Comparison of ENCODE assay signal across 9 cellular contexts in the genomic region with DNA sequence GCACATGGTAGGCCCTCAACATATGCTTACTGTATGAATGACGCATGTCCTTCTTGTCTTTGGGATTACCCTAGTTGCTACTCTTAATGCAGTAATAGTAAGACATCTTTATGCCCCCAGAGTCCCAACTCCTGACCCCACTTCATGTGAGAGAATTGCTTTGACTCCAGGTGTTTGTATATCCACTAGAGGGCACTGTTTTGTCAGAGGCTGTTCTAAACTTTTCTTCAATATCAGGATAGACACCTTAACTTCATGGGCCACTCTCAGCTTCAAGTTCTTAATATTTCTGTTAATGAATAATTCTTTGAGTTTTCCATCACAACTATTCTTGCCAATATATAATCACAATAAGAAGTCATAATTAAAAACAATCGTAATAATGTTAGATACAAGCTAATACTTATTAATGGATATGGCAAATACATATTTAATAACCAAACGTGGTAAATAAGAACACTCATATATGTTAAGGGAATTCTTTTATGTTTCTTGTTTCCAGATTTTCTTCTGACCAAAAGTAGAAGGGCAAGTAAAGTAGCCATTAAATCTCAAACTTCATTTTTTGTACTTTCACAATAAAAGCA.
DNase-seq lines count a peak whose midpoint lies in the region; ATAC-seq and TF ChIP-seq lines count a peak whose summit lies in the region.
"Had no signal": no experiment of that assay in that cellular context is flagged by ENCODE, and none has a peak within 500 bp of the region (broad histone marks: within the 10 kb centered on the region; RNA-seq: fewer than 3 reads in every experiment).

No MANE protein-coding gene starts in this region.

- no peaks in the 10 kb centered on the region for H3K36me3 Mint-ChIP-seq in activated T-helper 17 cell treated with anti-CD3 and anti-CD28 coated beads, Interleukin-2, amount 50 U/mL, for 72 hours (ENCODE audit: low read depth)

- no peak overlapping the region for H3K4me3 Mint-ChIP-seq in activated T-helper 17 cell treated with anti-CD3 and anti-CD28 coated beads, Interleukin-2, amount 50 U/mL, for 72 hours

- no peak overlapping the region for H2BK15ac ChIP-seq in mesendoderm (replicated peaks; ENCODE audit: low read depth)

- no peaks in the 10 kb centered on the region for H3K79me1 ChIP-seq in mesendoderm (ENCODE audit: low read length)

- no peak overlapping the region for H4K8ac ChIP-seq in mesendoderm (ENCODE audit: low read depth, low read length)

- no peak overlapping the region for H3K4me2 ChIP-seq in mesendoderm (ENCODE audit: low read length)
- H3K4me2 ChIP-seq: BLaER1 treated with 17β-estradiol and CSF1 and Interleukin-3, amounts not matched to agents 10 nM and 100 nM had no signal

- no CpG with 5 or more reads among the region's 3 CpGs for WGBS in mesendoderm (ENCODE audit: extremely low coverage, insufficient coverage, low lambda C conversion rate)

- H2AK5ac ChIP-seq in mesendoderm (ENCODE audit: low read length): no peak overlapping the region

- no peak overlapping the region for H2BK120ac ChIP-seq in mesendoderm (ENCODE audit: low read depth, low read length)

- peaks cover 5% of the 10 kb centered on the region for H3K27me3 Mint-ChIP-seq in activated T-helper 17 cell treated with anti-CD3 and anti-CD28 coated beads, Interleukin-2, amount 50 U/mL, for 72 hours

- no peaks in the 10 kb centered on the region for H3K4me1 ChIP-seq in mesendoderm (ENCODE audit: control insufficient read depth, low read depth, low read length)
- H3K4me1 ChIP-seq: BLaER1 treated with 17β-estradiol and CSF1 and Interleukin-3, amounts not matched to agents 10 nM and 100 nM had no signal

- peak; percentile 82 for ATAC-seq in HG03159 (IDR thresholded peaks at IDR 0.05; ENCODE audit: unreplicated experiment)
- no peak for ATAC-seq in activated T-helper 17 cell treated with anti-CD3 and anti-CD28 coated beads, Interleukin-2, amount 50 U/mL, for 72 hours (replicated peaks)

- H3K23ac ChIP-seq in mesendoderm (ENCODE audit: low read length): no peak overlapping the region

- H3K56ac ChIP-seq in mesendoderm (ENCODE audit: low read length): no peak overlapping the region

- H3K79me2 ChIP-seq in mesendoderm (ENCODE audit: control insufficient read depth, insufficient read depth, low read length): no peaks in the 10 kb centered on the region

- H3K27me3 ChIP-seq in mesendoderm (ENCODE audit: insufficient read depth, low read length, poor library complexity): no peaks in the 10 kb centered on the region
- H3K27me3 ChIP-seq: BLaER1 treated with 17β-estradiol and CSF1 and Interleukin-3, amounts not matched to agents 10 nM and 100 nM had no signal

- H3K4ac ChIP-seq in mesendoderm (ENCODE audit: low read depth, low read length): no peak overlapping the region

- peaks cover 13% of the 10 kb centered on the region for H3K9me3 Mint-ChIP-seq in activated T-helper 17 cell treated with anti-CD3 and anti-CD28 coated beads, Interleukin-2, amount 50 U/mL, for 72 hours

- DNase-seq in NCI-H2227 (lab: John Stamatoyannopoulos, UW; ENCODE audit: unreplicated experiment): peak; percentile 28
- DNase-seq in NCI-H2227 treated with DMSO at 0.1 percent for 48 hours (lab: John Stamatoyannopoulos, UW): no peak
- peak; percentile 35 for DNase-seq in NCI-H748 (lab: John Stamatoyannopoulos, UW; ENCODE audit: unreplicated experiment)
- DNase-seq in cardiac fibroblast (ENCODE audit: low read depth in 2 of 2): peak; percentile 25 to 46
- peak; percentile 47 for DNase-seq in mesendoderm
- DNase-seq in cerebellar nuclear complex (lab: John Stamatoyannopoulos, UW): no peak

- no peak overlapping the region for H4K5ac ChIP-seq in mesendoderm (ENCODE audit: low read length)

- H3K4me3 ChIP-seq in cardiac fibroblast (replicated peaks in 1 of 2; ENCODE audit: low read depth in 2 of 2, low read length in 2 of 2) (no peak overlapping the region), mesendoderm (ENCODE audit: low read length) (no peak overlapping the region)
- H3K4me3 ChIP-seq: BLaER1 treated with 17β-estradiol and CSF1 and Interleukin-3, amounts not matched to agents 10 nM and 100 nM had no signal

- no peak overlapping the region for H2BK5ac ChIP-seq in mesendoderm (ENCODE audit: low read length)

- H3K18ac ChIP-seq in mesendoderm (ENCODE audit: low read length): no peak overlapping the region

- peak; percentile 66 for TF ChIP-seq CTCF in cardiac fibroblast (IDR thresholded peaks at IDR 0.05; ENCODE audit: low read depth, low read length)

- no peak overlapping the region for H3K9ac ChIP-seq in mesendoderm (ENCODE audit: low read length)
- H3K9ac ChIP-seq: BLaER1 treated with 17β-estradiol and CSF1 and Interleukin-3, amounts not matched to agents 10 nM and 100 nM had no signal

- H3K36me3 ChIP-seq in mesendoderm (ENCODE audit: control insufficient read depth, insufficient read depth, low read length): no peaks in the 10 kb centered on the region
- H3K36me3 ChIP-seq: BLaER1 treated with 17β-estradiol and CSF1 and Interleukin-3, amounts not matched to agents 10 nM and 100 nM had no signal

- no peak overlapping the region for H3K27ac ChIP-seq in mesendoderm (ENCODE audit: low read depth, low read length)
- H3K27ac ChIP-seq: BLaER1 treated with 17β-estradiol and CSF1 and Interleukin-3, amounts not matched to agents 10 nM and 100 nM had no signal

- H3K4me1 Mint-ChIP-seq in activated T-helper 17 cell treated with anti-CD3 and anti-CD28 coated beads, Interleukin-2, amount 50 U/mL, for 72 hours: no peaks in the 10 kb centered on the region

- no peak overlapping the region for H3K27ac Mint-ChIP-seq in activated T-helper 17 cell treated with anti-CD3 and anti-CD28 coated beads, Interleukin-2, amount 50 U/mL, for 72 hours

Comparison
In these comparisons a context has a peak if more than half of its experiments do, and no peak if none do; other contexts are left out.
1. DNase-seq: peak in NCI-H2227 (single experiment), NCI-H748 (single experiment), cardiac fibroblast (2 of 2) and mesendoderm (single experiment); none in NCI-H2227 treated with DMSO at 0.1 percent for 48 hours (single experiment) and cerebellar nuclear complex (0 of 2).